In genomic region chr16:23691483-23692189, GRCh38 we compare ENCODE assay signal across 13 cellular contexts. TPM values are rescaled to one million over a fixed set of nuclear protein-coding genes. Genes with fewer than 3 reads are reported as not detected.
DNase-seq lines count a peak whose midpoint lies in the region; ATAC-seq and TF ChIP-seq lines count a peak whose summit lies in the region.
"Had no signal": no experiment of that assay in that cellular context is flagged by ENCODE, and none has a peak within 500 bp of the region (broad histone marks: within the 10 kb centered on the region; RNA-seq: fewer than 3 reads in every experiment).

No MANE protein-coding gene starts in this region.

- no peaks in the 10 kb centered on the region for H3K27me3 ChIP-seq in GM23338 (ENCODE audit: insufficient read depth)
- no peaks in the 10 kb centered on the region for H3K27me3 ChIP-seq in adipocyte (replicated peaks; ENCODE audit: control insufficient read depth, insufficient read depth, low read length)
- H3K27me3 ChIP-seq: hepatocyte had no signal

- H2AFZ ChIP-seq in GM23338, result no peak overlapping the region
- H2AFZ ChIP-seq: hepatocyte had no signal

- H3K27me3 Mint-ChIP-seq in GM23338 (ENCODE audit: insufficient read depth, low read depth, poor library complexity), result peaks cover 7% of the 10 kb centered on the region
- H3K27me3 Mint-ChIP-seq: CD8-positive, alpha-beta memory T cell had no signal

- no peak overlapping the region; the same call in 1 of the 2 replicates for H3K27ac Mint-ChIP-seq in GM23338

- TF ChIP-seq CTCF in GM23338 (conservative IDR thresholded peaks at IDR 0.05; ENCODE audit: low read depth in 2 of 2), result no peak

- no peak overlapping the region for H3K4me2 ChIP-seq in GM23338
- H3K4me2 ChIP-seq: hepatocyte, smooth muscle cell had no signal

- H3K9ac ChIP-seq in adipocyte (ENCODE audit: low read length), result no peak overlapping the region

- peaks cover 9% of the 10 kb centered on the region; the same call in 1 of the 2 replicates for H3F3A ChIP-seq in GM23338 (replicated peaks; ENCODE audit: low read depth)

- peaks cover 50% of the 10 kb centered on the region for H3K36me3 Mint-ChIP-seq in GM23338 (ENCODE audit: low read depth)

- H3K4me1 ChIP-seq in GM23338 (ENCODE audit: insufficient read depth) (peaks cover 7% of the 10 kb centered on the region; the same call in 1 of the 2 replicates), adipocyte (ENCODE audit: control insufficient read depth, insufficient read depth, low read length) (peaks cover 31% of the 10 kb centered on the region)

- H3K4me1 Mint-ChIP-seq in GM23338, result peaks cover 7% of the 10 kb centered on the region; the same call in 2 of the 3 replicates

- peak overlapping the region; percentile 50; the same call in 1 of the 2 replicates for H3K27ac ChIP-seq in GM23338 (ENCODE audit: low read depth)
- H3K27ac ChIP-seq: hepatocyte had no signal

- DNase-seq in GM23338 (ENCODE audit: low spot score) (peak; percentile 17), M059J (ENCODE audit: low read depth) (peak; percentile 75), adipocyte (ENCODE audit: low read depth) (peak; percentile 35), left colon (no peak), activated T-cell treated with anti-CD3 and anti-CD28 coated beads for 4 hours (no peak), SKM-1 treated with dmso at 0.1 percent for 144 hours (lab: John Stamatoyannopoulos, UW; ENCODE audit: unreplicated experiment) (no peak)
- DNase-seq: CD8-positive, alpha-beta memory T cell; NCI-H1105 treated with DMSO at 0.1 percent for 48 hours had no signal

- H4K20me1 ChIP-seq in GM23338 (replicated peaks; ENCODE audit: insufficient read depth), result no peaks in the 10 kb centered on the region; the same call in 1 of the 2 replicates

- no peak overlapping the region for H3K4me3 Mint-ChIP-seq in GM23338
- H3K4me3 Mint-ChIP-seq: CD8-positive, alpha-beta memory T cell had no signal

- 0 out of 2 replicates have a peak, but pooled peaks cover 1% of the 10 kb centered on the region for H3K79me2 ChIP-seq in GM23338 (replicated peaks; ENCODE audit: insufficient read depth)
- H3K79me2 ChIP-seq: hepatocyte had no signal

- H3K36me3 ChIP-seq in GM23338 (ENCODE audit: insufficient read depth) (peaks cover 30% of the 10 kb centered on the region), adipocyte (ENCODE audit: control insufficient read depth, insufficient read depth, low read length, severe bottlenecking) (peaks cover 44% of the 10 kb centered on the region)

- H3K9me2 ChIP-seq in GM23338 (ENCODE audit: insufficient read depth), result no peaks in the 10 kb centered on the region

- ATAC-seq in GM23338 (no peak), left colon (peak; percentile 2), GM19328 (IDR thresholded peaks at IDR 0.05; ENCODE audit: unreplicated experiment) (no peak)

- intact Hi-C loops in left colon (cut with DNase I, micrococcal nuclease), result no loop called here

- no peaks in the 10 kb centered on the region; the same call in 2 of the 3 replicates for H3K9me3 Mint-ChIP-seq in GM23338
- H3K9me3 Mint-ChIP-seq: CD8-positive, alpha-beta memory T cell had no signal

- H3K4me3 ChIP-seq in GM23338 (no peak overlapping the region), adipocyte (ENCODE audit: low read length) (no peak overlapping the region)
- H3K4me3 ChIP-seq: hepatocyte, smooth muscle cell had no signal

- no peaks in the 10 kb centered on the region for H3K9me3 ChIP-seq in adipocyte (ENCODE audit: control insufficient read depth, low read length)

TF ChIP-seq in GM23338, 12 proteins besides CTCF, POLR2A, EP300 and RAD21 (continues in another document):
- no peak for TF ChIP-seq ZNF331 (CRISPR knock-in tag; IDR thresholded peaks at IDR 0.05; ENCODE audit: low read depth)
- TF ChIP-seq, protein P1, sequence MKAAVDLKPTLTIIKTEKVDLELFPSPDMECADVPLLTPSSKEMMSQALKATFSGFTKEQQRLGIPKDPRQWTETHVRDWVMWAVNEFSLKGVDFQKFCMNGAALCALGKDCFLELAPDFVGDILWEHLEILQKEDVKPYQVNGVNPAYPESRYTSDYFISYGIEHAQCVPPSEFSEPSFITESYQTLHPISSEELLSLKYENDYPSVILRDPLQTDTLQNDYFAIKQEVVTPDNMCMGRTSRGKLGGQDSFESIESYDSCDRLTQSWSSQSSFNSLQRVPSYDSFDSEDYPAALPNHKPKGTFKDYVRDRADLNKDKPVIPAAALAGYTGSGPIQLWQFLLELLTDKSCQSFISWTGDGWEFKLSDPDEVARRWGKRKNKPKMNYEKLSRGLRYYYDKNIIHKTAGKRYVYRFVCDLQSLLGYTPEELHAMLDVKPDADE (IDR thresholded peaks at IDR 0.05), result no peak
- no peak for TF ChIP-seq REST (IDR thresholded peaks at IDR 0.05; ENCODE audit: unreplicated experiment)
- no peak for TF ChIP-seq STAT1 (IDR thresholded peaks at IDR 0.05; ENCODE audit: unreplicated experiment)
- no peak for TF ChIP-seq NANOG (IDR thresholded peaks at IDR 0.05; ENCODE audit: borderline replicate concordance)

RNA-seq across cellular contexts. Expression of gene PLK1, which starts 12.9 kb away (rescaled TPM):
- total RNA-seq in GM23338 (2014; rRNA removed; shearing (Covaris generic)), result 141 TPM in 2 replicates
- 66.0 and 69.0 TPM in 2 replicates for polyA plus RNA-seq in GM23338 (2016; fragmentation: Nextera tagmentation; extraction: Ambion mirVana)
- total RNA-seq in M059J (2014; rRNA removed; shearing (Covaris generic)), result 69.5 and 98.8 TPM in 2 replicates
- 10 to 100 TPM in 1 of 2 donors, 1 to 10 TPM in 1; 6.6 to 15.6 TPM for total RNA-seq in left colon

RNA-seq across cellular contexts. Expression of gene ERN2, which starts 21.4 kb away (rescaled TPM):
- 0.97 and 1.1 TPM in 2 replicates for total RNA-seq in GM23338 (2014; rRNA removed; shearing (Covaris generic))
- polyA plus RNA-seq in GM23338 (2016; fragmentation: Nextera tagmentation; extraction: Ambion mirVana), result 0.73 and 0.97 TPM in 2 replicates
- total RNA-seq in M059J (2014; rRNA removed; shearing (Covaris generic)), result not detected in 2 replicates
- total RNA-seq in left colon, result 100 to 1,000 TPM; 140 to 199 TPM
- total RNA-seq: CD8-positive, alpha-beta memory T cell; lung microvascular endothelial cell; NCI-H460; smooth muscle cell had no signal
- polyA plus RNA-seq: CD8-positive, alpha-beta memory T cell; smooth muscle cell had no signal

RNA-seq across cellular contexts. Expression of gene DCTN5, which starts 50.4 kb away (rescaled TPM):
- total RNA-seq in GM23338 (2014; rRNA removed; shearing (Covaris generic)), result 31.6 and 69.6 TPM in 2 replicates
- polyA plus RNA-seq in GM23338 (2016; fragmentation: Nextera tagmentation; extraction: Ambion mirVana), result 11.2 and 11.5 TPM in 2 replicates
- total RNA-seq in M059J (2014; rRNA removed; shearing (Covaris generic)), result 63.4 and 116 TPM in 2 replicates
- total RNA-seq in left colon, result 10 to 100 TPM; 78.7 to 81.3 TPM

RNA-seq across cellular contexts. Expression of gene PALB2, which starts 50.5 kb away (rescaled TPM):
- 30.8 and 34.0 TPM in 2 replicates for total RNA-seq in GM23338 (2014; rRNA removed; shearing (Covaris generic))
- polyA plus RNA-seq in GM23338 (2016; fragmentation: Nextera tagmentation; extraction: Ambion mirVana), result 24.2 and 32.0 TPM in 2 replicates
- total RNA-seq in M059J (2014; rRNA removed; shearing (Covaris generic)), result 14.4 and 16.1 TPM in 2 replicates
- 1 to 10 TPM; 6.8 to 8.9 TPM for total RNA-seq in left colon

Comparison
In these comparisons a context has a peak if more than half of its experiments do, and no peak if none do; other contexts are left out.
1. DNase-seq: peak in GM23338 (single experiment), M059J (single experiment) and adipocyte (single experiment); none in left colon (0 of 2), activated T-cell treated with anti-CD3 and anti-CD28 coated beads for 4 hours (single experiment) and SKM-1 treated with dmso at 0.1 percent for 144 hours (single experiment).
2. RNA of gene ERN2, which starts 21.4 kb away (total RNA-seq): 140 to 199 TPM in left colon; 0.97 to 1.1 TPM in GM23338 and not detected in M059J; every median in the first group is over 10 times any median in the second.